17 cellular contexts compared by ENCODE assay signal in genomic region chr6:36786055-36786675, GRCh38. TPM values are rescaled to one million over a fixed set of nuclear protein-coding genes. Genes with fewer than 3 reads are reported as not detected.
DNase-seq lines count a peak whose midpoint lies in the region; ATAC-seq and TF ChIP-seq lines count a peak whose summit lies in the region.
"Had no signal": no experiment of that assay in that cellular context is flagged by ENCODE, and none has a peak within 500 bp of the region (broad histone marks: within the 10 kb centered on the region; RNA-seq: fewer than 3 reads in every experiment).

No MANE protein-coding gene starts in this region.

- H2BK12ac ChIP-seq in neuronal stem cell (ENCODE audit: low read length) = no peak overlapping the region

- TF ChIP-seq EP300 in transverse colon (IDR thresholded peaks at IDR 0.05; ENCODE audit: low read depth) = no peak

- H3K4me2 ChIP-seq in HCT116 (ENCODE audit: low read length) = no peak overlapping the region
- no peak overlapping the region for H3K4me2 ChIP-seq in neuronal stem cell (ENCODE audit: insufficient read depth, low read length, poor library complexity, severe bottlenecking)

- H3K9ac ChIP-seq in HCT116 (ENCODE audit: low read length) (no peak overlapping the region), neuronal stem cell (ENCODE audit: low read depth, low read length, poor library complexity) (no peak overlapping the region)

- H3K27ac ChIP-seq in HCT116 (ENCODE audit: low read depth, low read length) (no peak overlapping the region), neuronal stem cell (replicated peaks; ENCODE audit: low read length) (no peak overlapping the region), transverse colon (no peak overlapping the region)

- no peaks in the 10 kb centered on the region for H3K9me3 ChIP-seq in HCT116 (ENCODE audit: control insufficient read depth in 1 of 2, insufficient read depth in 1 of 2, low read depth in 1 of 2, low read length in 2 of 2)
- no peaks in the 10 kb centered on the region for H3K9me3 ChIP-seq in neuronal stem cell (replicated peaks in 1 of 2; ENCODE audit: control insufficient read depth in 2 of 2, insufficient read depth in 1 of 2, low read depth in 1 of 2, low read length in 2 of 2)
- no peaks in the 10 kb centered on the region for H3K9me3 ChIP-seq in transverse colon

- H2AFZ ChIP-seq in HCT116 (ENCODE audit: low read depth, low read length, poor library complexity, severe bottlenecking) = no peak overlapping the region
- peak overlapping the region; percentile 25 for H2AFZ ChIP-seq in neuronal stem cell (ENCODE audit: low read length)

- no peaks in the 10 kb centered on the region for H3K9me3 Mint-ChIP-seq in endothelial cell (ENCODE audit: unreplicated experiment)
- H3K9me3 Mint-ChIP-seq: CD4-positive, alpha-beta T cell had no signal

- H4K91ac ChIP-seq in neuronal stem cell (ENCODE audit: low read depth, low read length, poor library complexity) = no peak overlapping the region

- no TSS peak for BruUV-seq in HCT116 (replicated peaks; lab: Mats Ljungman, UMichigan)

- H3K4me1 Mint-ChIP-seq in endothelial cell (ENCODE audit: unreplicated experiment) = peaks cover 3% of the 10 kb centered on the region

- RAD21 ChIA-PET in HCT116 (lab: Charles Lee; ENCODE audit: low non-redundant PET in 1 of 2, low total read pairs in 2 of 2, uncharacterized antibody in 2 of 2, unreplicated experiment in 2 of 2) = interaction anchor here in 1 of 2 experiments (0.7 kb wide), 1 partner anchor 456 kb away, joined by 3 read pairs; no protein-coding TSS in a partner anchor

- no peak for TF ChIP-seq CTCF in HCT116 (IDR thresholded peaks at IDR 0.05 in 2 of 3, conservative IDR thresholded peaks at IDR 0.05 in 1 of 3; ENCODE audit: borderline replicate concordance in 1 of 3, insufficient read depth in 1 of 3, low read depth in 2 of 3, low read length in 2 of 3)
- no peak for TF ChIP-seq CTCF in endothelial cell (IDR thresholded peaks at IDR 0.05; ENCODE audit: unreplicated experiment)
- TF ChIP-seq CTCF in transverse colon (IDR thresholded peaks at IDR 0.05) = no peak

- no peak overlapping the region for H2AK5ac ChIP-seq in neuronal stem cell (ENCODE audit: low read depth, low read length)

- no peaks in the 10 kb centered on the region for H4K20me1 ChIP-seq in HCT116 (ENCODE audit: insufficient read depth)

- no CpG with 5 or more reads among the region's 6 CpGs for WGBS in neuronal stem cell (ENCODE audit: extremely low coverage in 2 of 2, insufficient read length in 2 of 2, insufficient replicate concordance in 1 of 2), 2 donors
- 69 to 70% methylated on average over 6 of the region's 6 CpGs for WGBS in transverse colon (ENCODE audit: low coverage in 1 of 2), 2 donors

- H2BK5ac ChIP-seq in neuronal stem cell (ENCODE audit: low read length) = no peak overlapping the region

- in situ Hi-C loops in transverse colon (cut with MboI; ENCODE audit: low pct_ligation_motif_present in 1 of 4, low pct_unique_long_range_greater_than_20kb in 1 of 4, low sequenced_read_pairs in 3 of 4) = loop anchor here in 1 of 4 donors (25.0 kb wide), 1 partner anchor 226 kb away; the partner anchor contains the start of gene FGD2

- H3K79me1 ChIP-seq in neuronal stem cell (ENCODE audit: low read depth, low read length) = no peaks in the 10 kb centered on the region

- no peak for TF ChIP-seq POLR2A in HCT116 (IDR thresholded peaks at IDR 0.05; ENCODE audit: borderline replicate concordance, extremely low read depth, insufficient read depth, insufficient read length)
- no peak for TF ChIP-seq POLR2A in transverse colon (IDR thresholded peaks at IDR 0.05)

- H3K27me3 ChIP-seq in HCT116 (ENCODE audit: insufficient read depth, low read length) = no peaks in the 10 kb centered on the region
- peaks cover 0 to 4% (median 0%) of the 10 kb centered on the region in 3 experiments for H3K27me3 ChIP-seq in neuronal stem cell (ENCODE audit: control insufficient read depth in 3 of 3, insufficient read depth in 3 of 3, low read depth in 1 of 3, low read length in 3 of 3)
- H3K27me3 ChIP-seq in transverse colon = peaks cover 5% of the 10 kb centered on the region

- H3K4ac ChIP-seq in neuronal stem cell (ENCODE audit: low read length) = no peak overlapping the region

- H3K27ac Mint-ChIP-seq in endothelial cell (ENCODE audit: unreplicated experiment) = no peak overlapping the region
- H3K27ac Mint-ChIP-seq: B cell; CD4-positive, alpha-beta T cell had no signal

- H3K79me2 ChIP-seq in HCT116 (ENCODE audit: insufficient read depth, low read length) = no peaks in the 10 kb centered on the region

- H3K23ac ChIP-seq in neuronal stem cell (ENCODE audit: low read depth, low read length, poor library complexity) = no peak overlapping the region

- ATAC-seq in HCT116 = peak; percentile 35; the same call in 1 of the 2 replicates

- H3K4me3 Mint-ChIP-seq in endothelial cell (ENCODE audit: unreplicated experiment) = no peak overlapping the region
- H3K4me3 Mint-ChIP-seq: B cell; CD4-positive, alpha-beta T cell had no signal

- DNase-seq in HCT116 (ENCODE audit: low read depth, low spot score) = no peak
- peak; percentile 18 for DNase-seq in RKO (ENCODE audit: low spot score)
- peak; percentile 24 for DNase-seq in endothelial cell (ENCODE audit: low spot score)
- no peak for DNase-seq in neuronal stem cell (ENCODE audit: low spot score)
- no peak for DNase-seq in transverse colon
- DNase-seq in amniotic stem cell (lab: John Stamatoyannopoulos, UW) = no peak
- DNase-seq in NCI-H510A treated with DMSO at 0.1 percent for 48 hours (lab: John Stamatoyannopoulos, UW) = no peak
- no peak for DNase-seq in GM19240 (ENCODE audit: insufficient read length, low spot score)
- DNase-seq: ACHN; CD4-positive, alpha-beta T cell; Kasumi-1; NCI-H1436; NCI-H2081; NCI-H226; NCI-H526 treated with DMSO at 0.1 percent for 48 hours; NK-92 treated with Interleukin-12 subunit alpha and Interleukin-12 subunit beta, amount 100 ng/mL, for 24 hours had no signal

- no peaks in the 10 kb centered on the region for H3K4me1 ChIP-seq in HCT116 (ENCODE audit: control insufficient read depth in 1 of 2, insufficient read depth in 2 of 2, low read length in 2 of 2)
- peaks cover 0 to 17% of the 10 kb centered on the region in 2 donors for H3K4me1 ChIP-seq in neuronal stem cell (ENCODE audit: control insufficient read depth in 2 of 2, insufficient read depth in 1 of 2, low read depth in 1 of 2, low read length in 2 of 2)
- H3K4me1 ChIP-seq in transverse colon = peaks cover 0 to 17% (median 2%) of the 10 kb centered on the region in 4 donors

- H3K9me2 ChIP-seq in HCT116 (ENCODE audit: insufficient read depth) = no peaks in the 10 kb centered on the region

- no peak overlapping the region for H2BK120ac ChIP-seq in neuronal stem cell (ENCODE audit: low read depth, low read length)

- H3K36me3 Mint-ChIP-seq in endothelial cell (ENCODE audit: low read depth, unreplicated experiment) = peaks cover 3% of the 10 kb centered on the region

- no peak overlapping the region for H4K8ac ChIP-seq in neuronal stem cell (ENCODE audit: low read depth, low read length)

- no peak overlapping the region for H3K18ac ChIP-seq in neuronal stem cell (ENCODE audit: low read length)

- no peak overlapping the region for H3K4me3 ChIP-seq in HCT116 (replicated peaks in 1 of 2; ENCODE audit: low read depth in 1 of 2, low read length in 2 of 2)
- H3K4me3 ChIP-seq in neuronal stem cell (ENCODE audit: low read length in 2 of 2) = no peak overlapping the region
- no peak overlapping the region for H3K4me3 ChIP-seq in transverse colon

- TF ChIP-seq RAD21 in HCT116 (IDR thresholded peaks at IDR 0.05; ENCODE audit: low read depth) = no peak

- CTCF ChIA-PET in HCT116 (lab: Charles Lee) = interaction anchor here (0.7 to 1.2 kb wide), 3 partner anchors 11 to 62 kb away, joined by 4 to 5 read pairs (median 4); no protein-coding TSS in a partner anchor

- H3K27me3 Mint-ChIP-seq in endothelial cell (ENCODE audit: unreplicated experiment) = no peaks in the 10 kb centered on the region

- no peak overlapping the region for H2BK15ac ChIP-seq in neuronal stem cell (ENCODE audit: low read length)

- POLR2A ChIA-PET in HCT116 (lab: Charles Lee) = interaction anchor here (0.7 kb wide), 2 partner anchors 13 to 491 kb away, joined by 3 read pairs; no protein-coding TSS in a partner anchor

- H3K14ac ChIP-seq in neuronal stem cell (ENCODE audit: low read length) = no peak overlapping the region

- intact Hi-C loops in HCT116 (cut with micrococcal nuclease) (no loop called here), transverse colon (cut with DNase I; ENCODE audit: low total_unique reads) (no loop called here)

- H3K36me3 ChIP-seq in HCT116 (ENCODE audit: control insufficient read depth in 1 of 2, insufficient read depth in 2 of 2, low read length in 2 of 2) (no peaks in the 10 kb centered on the region), neuronal stem cell (replicated peaks in 1 of 2; ENCODE audit: control insufficient read depth in 2 of 2, insufficient read depth in 2 of 2, low read length in 2 of 2) (no peaks in the 10 kb centered on the region), transverse colon (no peaks in the 10 kb centered on the region)

TF ChIP-seq in HCT116, 20 proteins besides CTCF, POLR2A, EP300 and RAD21 (continues in another document):
- TF ChIP-seq ATF3 (IDR thresholded peaks at IDR 0.05) = no peak
- TF ChIP-seq ELF1 (IDR thresholded peaks at IDR 0.05; ENCODE audit: borderline replicate concordance, low read depth) = no peak
- no peak for TF ChIP-seq ZFX (IDR thresholded peaks at IDR 0.05)
- no peak for TF ChIP-seq TCF7L2 (IDR thresholded peaks at IDR 0.05; ENCODE audit: borderline replicate concordance, extremely low read depth, insufficient read depth, insufficient read length)
- TF ChIP-seq SRF (IDR thresholded peaks at IDR 0.05; ENCODE audit: low read depth) = no peak
- TF ChIP-seq POLR2AphosphoS5 (IDR thresholded peaks at IDR 0.05; ENCODE audit: low read depth, low read length) = no peak
- no peak for TF ChIP-seq EZH2phosphoT487 (IDR thresholded peaks at IDR 0.05; ENCODE audit: borderline replicate concordance)
- TF ChIP-seq SIN3A (IDR thresholded peaks at IDR 0.05; ENCODE audit: low read depth) = no peak

RNA-seq across cellular contexts. Expression of gene CPNE5, which starts 53.1 kb away (rescaled TPM):
- total RNA-seq in HCT116 (2021; ENCODE audit: unreplicated experiment) (not detected), endothelial cell (ENCODE audit: unreplicated experiment) (24.9 TPM), transverse colon (1 to 10 TPM in 3 of 4 donors, not detected in 1; 3.0 to 8.3 (median 3.3) TPM)
- 0.33 and 0.45 TPM in 2 replicates for polyA plus RNA-seq in HCT116 (2012)
- polyA plus RNA-seq in neuronal stem cell (2013, experiment 1 of 2) = 1.1 TPM
- polyA plus RNA-seq in neuronal stem cell (2013, experiment 2 of 2) = 1.3 TPM

Comparison
In these comparisons a context has a peak if more than half of its experiments do, and no peak if none do; other contexts are left out.
1. DNase-seq: peak in RKO (single experiment) and endothelial cell (single experiment); none in HCT116 (single experiment), neuronal stem cell (single experiment), transverse colon (single experiment), amniotic stem cell (single experiment), NCI-H510A treated with DMSO at 0.1 percent for 48 hours (single experiment) and GM19240 (single experiment).